In genomic region chr7:121430558-121430957, GRCh38 we compare ENCODE assay signal across 2 cellular contexts.
TF ChIP-seq lines count a peak whose summit lies in the region.

No MANE protein-coding gene starts in this region.

TF ChIP-seq in GM23338, 12 proteins besides CTCF, POLR2A, EP300 and RAD21:
- TF ChIP-seq NANOG (IDR thresholded peaks at IDR 0.05; ENCODE audit: borderline replicate concordance) (no peak), ZNF114 (CRISPR knock-in tag; IDR thresholded peaks at IDR 0.05) (no peak), POLR2AphosphoS5 (IDR thresholded peaks at IDR 0.05; ENCODE audit: low read depth) (no peak)

TF ChIP-seq in K562, 482 proteins besides CTCF, POLR2A, EP300 and RAD21:
- no peak for TF ChIP-seq FOXK1 (CRISPR knock-in tag; IDR thresholded peaks at IDR 0.05; ENCODE audit: borderline replicate concordance)
- peak; percentile 47 for TF ChIP-seq NFE2 (IDR thresholded peaks at IDR 0.05; ENCODE audit: low read depth)
- peak; percentile 79 for TF ChIP-seq ZNF316 (IDR thresholded peaks at IDR 0.05)
- peak; percentile 44 for TF ChIP-seq CBFA2T3 (IDR thresholded peaks at IDR 0.05)
- TF ChIP-seq GATAD2B (IDR thresholded peaks at IDR 0.05; ENCODE audit: borderline replicate concordance) = no peak
- 0 out of 2 replicates have a peak, but pooled peaks have one; percentile 18 for TF ChIP-seq MAFF (IDR thresholded peaks at IDR 0.05; ENCODE audit: low read length)
- peak; percentile 71 for TF ChIP-seq MAFG (tag; conservative IDR thresholded peaks at IDR 0.05)
- no peak for TF ChIP-seq CEBPG (CRISPR knock-in tag; IDR thresholded peaks at IDR 0.05)
- TF ChIP-seq CEBPG (tag; conservative IDR thresholded peaks at IDR 0.05 in 1 of 2, IDR thresholded peaks at IDR 0.05 in 1 of 2) = peak; percentile 29 to 48; a peak in 3 of 4 replicates
- peak; percentile 51 for TF ChIP-seq CEBPB (tag; IDR thresholded peaks at IDR 0.05)
- peak; percentile 18; the same call in 1 of the 2 replicates for TF ChIP-seq MAFK (IDR thresholded peaks at IDR 0.05; ENCODE audit: low read length)
- no peak for TF ChIP-seq ZEB2 (IDR thresholded peaks at IDR 0.05)
- TF ChIP-seq ARID1B (IDR thresholded peaks at IDR 0.05) = 0 out of 2 replicates have a peak, but pooled peaks have one; percentile 18
- peak; percentile 71; the same call in 1 of the 2 replicates for TF ChIP-seq C11orf30 (IDR thresholded peaks at IDR 0.05; ENCODE audit: low read depth)
